15 cellular contexts compared by ENCODE assay signal in genomic region chr1:231124746-231125145, GRCh38. TPM values are rescaled to one million over a fixed set of nuclear protein-coding genes. Genes with fewer than 3 reads are reported as not detected.
"Had no signal": no experiment of that assay in that cellular context is flagged by ENCODE, and none has a peak within 500 bp of the region (broad histone marks: within the 10 kb centered on the region; RNA-seq: fewer than 3 reads in every experiment).

No MANE protein-coding gene starts in this region.

- DNase-seq: activated CD4-positive, alpha-beta T cell treated with anti-CD3 and anti-CD28 coated beads for 1 hour; activated CD4-positive, alpha-beta T cell treated with anti-CD3 and anti-CD28 coated beads, Interleukin-2, amount 50 U/mL, for 4 hours; activated naive CD4-positive, alpha-beta T cell treated with Interleukin-2 at 50 U/mL for 16 hours; kidney glomerular epithelial cell; nephron progenitor cell; pancreas; uterus had no signal

- H3K4me3 ChIP-seq: ascending aorta, breast epithelium, pancreas, tibial nerve, uterus had no signal

- H3K27ac ChIP-seq: ascending aorta, breast epithelium, pancreas, tibial nerve, uterus had no signal

- H3K27me3 ChIP-seq: ascending aorta, breast epithelium, pancreas, tibial nerve, uterus had no signal

- H3K9me3 ChIP-seq: ascending aorta, pancreas, uterus had no signal

- H3K36me3 ChIP-seq: ascending aorta, breast epithelium, pancreas, tibial nerve, uterus had no signal

- H3K4me1 ChIP-seq: ascending aorta, breast epithelium, pancreas, tibial nerve, uterus had no signal

- ATAC-seq: activated T-helper 17 cell treated with anti-CD3 and anti-CD28 coated beads, Interleukin-2, amount 50 U/mL, for 72 hours; pancreas; stimulated activated effector memory CD8-positive, alpha-beta T cell treated with anti-CD3 and anti-CD28 coated beads, Interleukin-12 subunit alpha, Interleukin-12 subunit beta, amount 100 ng/mL, for 72 hours had no signal

- FAIRE-seq: endometrium, pancreas had no signal

RNA-seq across cellular contexts. Expression of gene TRIM67, which starts 37.1 kb away (rescaled TPM):
- total RNA-seq: activated T-helper 17 cell treated with anti-CD3 and anti-CD28 coated beads, Interleukin-2, amount 50 U/mL, for 72 hours; ascending aorta; breast epithelium; dermis microvascular lymphatic vessel endothelial cell had no signal
- polyA plus RNA-seq: liver had no signal
